ENCODE assay signal across 1 cellular context in genomic region chr7:101411477-101411954, GRCh38.
TF ChIP-seq lines count a peak whose summit lies in the region.

No MANE protein-coding gene starts in this region.

TF ChIP-seq in HepG2, 621 proteins besides CTCF, POLR2A, EP300 and RAD21 (continues in another document):
- TF ChIP-seq ETV5 (CRISPR knock-in tag; IDR thresholded peaks at IDR 0.05; ENCODE audit: borderline replicate concordance) (0 out of 2 replicates have a peak, but pooled peaks have one; percentile 3), SMAD3 (CRISPR knock-in tag; IDR thresholded peaks at IDR 0.05) (no peak), KAT7 (CRISPR knock-in tag; IDR thresholded peaks at IDR 0.05; ENCODE audit: borderline replicate concordance) (no peak), ZNF660 (CRISPR knock-in tag; IDR thresholded peaks at IDR 0.05; ENCODE audit: borderline replicate concordance, low read depth) (no peak), NCOA5 (CRISPR knock-in tag; IDR thresholded peaks at IDR 0.05) (no peak), MEIS2 (CRISPR knock-in tag; IDR thresholded peaks at IDR 0.05) (no peak), ZNF33A (CRISPR knock-in tag; IDR thresholded peaks at IDR 0.05; ENCODE audit: borderline replicate concordance) (no peak), ZNF180 (CRISPR knock-in tag; IDR thresholded peaks at IDR 0.05; ENCODE audit: borderline replicate concordance, low read depth) (no peak), NFAT5 (CRISPR knock-in tag; IDR thresholded peaks at IDR 0.05) (no peak), ZKSCAN1 (IDR thresholded peaks at IDR 0.05; ENCODE audit: low read length) (no peak), FOSL1 (CRISPR knock-in tag; IDR thresholded peaks at IDR 0.05; ENCODE audit: borderline replicate concordance) (no peak), MLX (CRISPR knock-in tag; IDR thresholded peaks at IDR 0.05) (no peak), REL (CRISPR knock-in tag; conservative IDR thresholded peaks at IDR 0.05) (no peak), FUBP1 (CRISPR knock-in tag; IDR thresholded peaks at IDR 0.05; ENCODE audit: borderline replicate concordance) (no peak), DMTF1 (CRISPR knock-in tag; IDR thresholded peaks at IDR 0.05) (no peak), SALL1 (CRISPR knock-in tag; IDR thresholded peaks at IDR 0.05) (no peak), ZNF513 (CRISPR knock-in tag; conservative IDR thresholded peaks at IDR 0.05) (no peak), FOSL2 (CRISPR knock-in tag; IDR thresholded peaks at IDR 0.05) (no peak), TAF1 (CRISPR knock-in tag; IDR thresholded peaks at IDR 0.05) (no peak), HOMEZ (CRISPR knock-in tag; IDR thresholded peaks at IDR 0.05; ENCODE audit: low read depth) (no peak), ZBTB38 (CRISPR knock-in tag; IDR thresholded peaks at IDR 0.05) (no peak), FOXO1 (CRISPR knock-in tag; IDR thresholded peaks at IDR 0.05) (no peak), ZNF598 (CRISPR knock-in tag; IDR thresholded peaks at IDR 0.05; ENCODE audit: borderline replicate concordance) (no peak), RXRA (CRISPR knock-in tag; IDR thresholded peaks at IDR 0.05) (0 out of 2 replicates have a peak, but pooled peaks have one; percentile 1), SNRNP70 (IDR thresholded peaks at IDR 0.05; ENCODE audit: low read depth, low read length) (no peak), ZBTB46 (CRISPR knock-in tag; IDR thresholded peaks at IDR 0.05; ENCODE audit: borderline replicate concordance) (no peak), MED1 (CRISPR knock-in tag; IDR thresholded peaks at IDR 0.05) (no peak), ZSCAN21 (CRISPR knock-in tag; IDR thresholded peaks at IDR 0.05; ENCODE audit: borderline replicate concordance) (no peak), ZBTB26 (CRISPR knock-in tag; IDR thresholded peaks at IDR 0.05; ENCODE audit: borderline replicate concordance) (no peak), CREB3 (CRISPR knock-in tag; IDR thresholded peaks at IDR 0.05) (no peak), ARID4A (CRISPR knock-in tag; IDR thresholded peaks at IDR 0.05; ENCODE audit: borderline replicate concordance) (peak; percentile 19; the same call in 1 of the 2 replicates), MTERF4 (CRISPR knock-in tag; IDR thresholded peaks at IDR 0.05) (no peak), ZSCAN9 (CRISPR knock-in tag; IDR thresholded peaks at IDR 0.05; ENCODE audit: borderline replicate concordance) (no peak), NONO (IDR thresholded peaks at IDR 0.05) (no peak), NONO (CRISPR knock-in tag; conservative IDR thresholded peaks at IDR 0.05) (0 out of 2 replicates have a peak, but pooled peaks have one; percentile 4)
